ENCODE assay signal across 19 cellular contexts in the genomic region with DNA sequence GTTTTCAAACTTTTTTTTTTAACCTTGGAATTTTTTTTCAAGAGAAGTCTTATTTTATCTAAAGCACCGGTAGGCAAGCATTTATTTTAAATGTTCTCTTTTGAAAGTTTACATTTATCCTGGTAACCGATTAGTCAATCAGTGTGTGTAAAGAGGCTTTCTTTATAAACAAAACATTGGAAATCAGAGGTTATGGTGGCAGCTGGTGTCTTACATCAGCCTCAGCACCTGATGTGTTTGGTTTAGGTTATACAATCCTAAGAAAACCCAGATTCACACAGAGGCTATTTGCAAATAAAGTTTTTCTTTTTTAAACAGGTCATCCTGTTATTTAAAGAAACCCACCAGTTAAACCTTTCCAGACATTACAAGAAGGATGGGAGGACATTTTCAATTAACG.
"Had no signal": no experiment of that assay in that cellular context is flagged by ENCODE, and none has a peak within 500 bp of the region (broad histone marks: within the 10 kb centered on the region; RNA-seq: fewer than 3 reads in every experiment).

No MANE protein-coding gene starts in this region.

- DNase-seq: dermis blood vessel endothelial cell; esophagus squamous epithelium; foreskin keratinocyte; head of caudate nucleus; left colon; left ventricle myocardium superior; naive thymus-derived CD4-positive, alpha-beta T cell; nephron progenitor cell; sigmoid colon; stimulated activated CD4-positive, alpha-beta T cell treated with anti-CD3 and anti-CD28 coated beads, Interleukin-2, amount 100 ng/mL, for 24 hours; stimulated activated CD4-positive, alpha-beta T cell treated with anti-CD3 and anti-CD28 coated beads, Interleukin-4, amount 100 ng/mL, for 4 hours; stimulated activated naive B cell treated with anti-CD40 and anti-IgM and Interleukin-4, amounts not matched to agents 10 μg/mL and 1 μg/mL and 100 μg/mL, for 72 hours; stimulated activated naive CD8-positive, alpha-beta T cell treated with anti-CD3 and anti-CD28 coated beads, Interleukin-15, amount 100 ng/mL, for 72 hours; testis; upper lobe of right lung had no signal

- H3K4me1 ChIP-seq: esophagus squamous epithelium, foreskin keratinocyte, testis, tibial nerve, upper lobe of right lung, vagina had no signal

- H2AFZ ChIP-seq: hepatocyte had no signal

- H3K4me2 ChIP-seq: hepatocyte had no signal

- H3K36me3 ChIP-seq: esophagus squamous epithelium, sigmoid colon, tibial nerve, upper lobe of right lung, vagina had no signal

- H3K27me3 ChIP-seq: esophagus squamous epithelium, sigmoid colon, testis, tibial nerve, vagina had no signal

- ATAC-seq: foreskin keratinocyte; left colon; left ventricle myocardium superior; naive thymus-derived CD4-positive, alpha-beta T cell; stimulated activated naive B cell treated with anti-CD40 and anti-IgM and Interleukin-4, amounts not matched to agents 10 μg/mL and 1 μg/mL and 100 μg/mL, for 72 hours; stimulated activated naive CD8-positive, alpha-beta T cell treated with anti-CD3 and anti-CD28 coated beads, Interleukin-15, amount 100 ng/mL, for 72 hours; upper lobe of right lung had no signal

- H3K9me3 ChIP-seq: esophagus squamous epithelium, sigmoid colon, testis, tibial nerve, upper lobe of right lung, vagina had no signal

- H3K4me3 ChIP-seq: esophagus squamous epithelium, hepatocyte, sigmoid colon, skin epidermis, testis, tibial nerve, upper lobe of right lung, vagina had no signal

- H3K79me2 ChIP-seq: hepatocyte had no signal

- H3K27ac ChIP-seq: esophagus squamous epithelium, foreskin keratinocyte, hepatocyte, sigmoid colon, skin epidermis, testis, tibial nerve, upper lobe of right lung, vagina had no signal
